7 cellular contexts compared by ENCODE assay signal in the genomic region with DNA sequence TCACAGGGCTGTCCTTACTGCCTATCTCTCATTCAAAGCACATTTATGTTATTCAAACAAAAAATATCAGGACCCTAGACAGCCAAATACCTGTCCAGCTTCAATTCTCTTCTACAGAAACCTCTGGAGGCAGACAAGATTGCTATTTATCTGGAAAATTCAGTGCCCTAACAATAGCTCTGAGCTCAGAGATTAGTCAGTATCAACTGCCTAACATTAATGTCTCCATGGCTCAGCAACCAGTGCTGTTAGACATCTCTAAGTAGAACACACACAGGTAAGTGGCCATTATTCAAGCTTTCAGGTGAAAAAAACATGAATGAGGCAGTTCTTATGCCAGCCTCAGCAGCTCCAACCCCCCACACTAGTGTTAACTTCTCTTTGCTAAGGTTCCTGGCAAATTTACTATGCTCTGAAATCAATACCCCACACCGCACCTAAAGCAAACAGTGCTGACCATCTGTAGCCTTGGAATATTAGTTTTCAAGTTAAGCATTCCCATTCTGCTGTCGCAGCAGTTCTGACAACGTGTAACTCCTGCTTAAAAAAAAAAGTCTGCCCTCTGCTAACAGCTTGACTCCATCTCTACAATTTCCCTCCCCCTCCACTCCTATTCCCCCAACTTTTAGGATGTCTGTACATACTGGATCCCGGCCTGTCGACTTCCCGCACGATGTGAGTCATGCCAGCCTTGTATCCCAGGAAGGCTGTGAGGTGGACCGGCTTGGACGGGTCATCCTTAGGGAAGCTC. TPM values are rescaled to one million over a fixed set of nuclear protein-coding genes. Genes with fewer than 3 reads are reported as not detected.
A peak's percentile ranks its signal among the peaks of the same experiment; 100 is the strongest.
DNase-seq lines count a peak whose midpoint lies in the region; ATAC-seq and TF ChIP-seq lines count a peak whose summit lies in the region.

No MANE protein-coding gene starts in this region.

- no peaks in the 10 kb centered on the region for H3K27me3 Mint-ChIP-seq in T-cell

- H3K36me3 Mint-ChIP-seq in T-cell, result peaks cover 56% of the 10 kb centered on the region

- POLR2A ChIA-PET in T-cell (lab: Charles Lee), result interaction anchor here (0.5 to 1.9 kb wide), 11 partner anchors 11 to 605 kb away, joined by 3 to 12 read pairs (median 4); a partner anchor contains a TSS

- ATAC-seq in T-cell (replicated peaks in 1 of 4), result no peak

- H3K9me3 ChIP-seq in skeletal muscle tissue (ENCODE audit: control insufficient read depth in 3 of 3, low read length in 3 of 3), result no peaks in the 10 kb centered on the region

- DNase-seq in H7 (no peak), T-cell (no peak), foreskin fibroblast (peak; percentile 41 to 69), NCI-H1048 (lab: John Stamatoyannopoulos, UW) (no peak), T-helper 9 cell (no peak), NCI-H82 treated with DMSO at 0.1 percent for 48 hours (lab: John Stamatoyannopoulos, UW; ENCODE audit: unreplicated experiment) (no peak)

- H3K9ac ChIP-seq in skeletal muscle tissue (ENCODE audit: low read depth in 1 of 3, low read length in 3 of 3), result peak overlapping the region; percentile 95 to 96 (median 95)

- TF ChIP-seq CTCF in foreskin fibroblast (IDR thresholded peaks at IDR 0.05; ENCODE audit: low read depth, low read length), result no peak

- H3K36me3 ChIP-seq in H7 (replicated peaks; ENCODE audit: control insufficient read depth, insufficient read depth, low read length) (peaks cover 54% of the 10 kb centered on the region), skeletal muscle tissue (ENCODE audit: control insufficient read depth in 3 of 3, insufficient read depth in 3 of 3, low read length in 3 of 3) (peaks cover 45 to 52% (median 49%) of the 10 kb centered on the region in 3 donors)

- H3K27me3 ChIP-seq in H7 (ENCODE audit: control insufficient read depth, insufficient read depth, low read length) (no peaks in the 10 kb centered on the region), skeletal muscle tissue (ENCODE audit: control insufficient read depth in 3 of 3, insufficient read depth in 3 of 3, low read length in 3 of 3) (no peaks in the 10 kb centered on the region)

- H3K27ac Mint-ChIP-seq in T-cell, result peak overlapping the region; percentile 98 to 99

- H3K4me1 ChIP-seq in skeletal muscle tissue (ENCODE audit: control insufficient read depth in 3 of 3, insufficient read depth in 3 of 3, low read length in 3 of 3), result peaks cover 55 to 61% (median 55%) of the 10 kb centered on the region in 3 donors

- peak overlapping the region; percentile 98 to 100 (median 99) for H3K4me3 Mint-ChIP-seq in T-cell

- CTCF ChIA-PET in T-cell (lab: Charles Lee), result interaction anchor here (0.5 to 5.6 kb wide), 13 partner anchors 11 to 1117 kb away, joined by 3 to 55 read pairs (median 4); a partner anchor contains a TSS

- H3K4me1 Mint-ChIP-seq in T-cell, result peaks cover 34 to 65% (median 45%) of the 10 kb centered on the region in 3 donors

- H3K9me3 Mint-ChIP-seq in T-cell, result no peaks in the 10 kb centered on the region

- H3K4me3 ChIP-seq in H7 (ENCODE audit: insufficient read depth, low read depth, low read length), result peak overlapping the region; percentile 99
- peak overlapping the region; percentile 94 to 97 for H3K4me3 ChIP-seq in foreskin fibroblast (ENCODE audit: low read depth in 1 of 2, low read length in 2 of 2)
- peak overlapping the region; percentile 82 to 98 (median 91) for H3K4me3 ChIP-seq in skeletal muscle tissue (ENCODE audit: low read length in 3 of 3)

- H3K27ac ChIP-seq in skeletal muscle tissue (ENCODE audit: low read depth, low read length), result peak overlapping the region; percentile 93

RNA-seq across cellular contexts. Expression of a gene that starts 1.5 kb away (rescaled TPM):
- 3,029 and 3,176 TPM in 2 replicates for total RNA-seq in H7 (2014; rRNA removed; shearing (Covaris generic))
- total RNA-seq in T-cell, result 1,000 to 10,000 TPM; 3,304 to 3,660 (median 3,479) TPM
- 2,602 TPM for total RNA-seq in skeletal muscle tissue

RNA-seq across cellular contexts. Expression of a gene that starts 31.9 kb away (rescaled TPM):
- 24.4 and 37.9 TPM in 2 replicates for total RNA-seq in H7 (2014; rRNA removed; shearing (Covaris generic))
- total RNA-seq in T-cell, result 1 to 10 TPM; 1.1 to 4.3 (median 2.7) TPM
- total RNA-seq in skeletal muscle tissue, result 5.7 TPM

Comparison
In these comparisons a context has a peak if more than half of its experiments do, and no peak if none do; other contexts are left out.
1. DNase-seq: peak in foreskin fibroblast (2 of 2); none in H7 (single experiment), T-cell (0 of 34), NCI-H1048 (single experiment), T-helper 9 cell (single experiment) and NCI-H82 treated with DMSO at 0.1 percent for 48 hours (single experiment).
2. Peak in every context shown above with its lines, with median percentiles within 50 percentile points of each other: H3K4me3 ChIP-seq.